ENCODE assay signal across 16 cellular contexts in the genomic region with DNA sequence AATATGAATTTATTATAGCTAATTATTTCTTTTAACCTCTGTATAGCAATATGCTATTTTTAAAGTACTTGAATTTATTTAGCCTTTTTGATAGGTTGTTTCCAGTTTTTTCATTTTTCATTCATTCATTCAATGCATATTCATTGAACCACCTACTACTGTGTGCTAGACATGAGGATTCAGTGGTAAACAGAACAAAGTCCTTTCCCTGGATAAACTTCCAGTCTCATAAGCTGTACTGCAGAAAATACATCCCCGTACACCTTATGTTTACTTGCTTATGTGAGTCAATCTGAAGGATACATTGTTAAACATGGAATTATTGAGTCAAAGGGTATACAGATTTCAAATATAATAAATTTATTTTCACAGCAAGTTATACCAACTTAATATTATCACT. TPM values are rescaled to one million over a fixed set of nuclear protein-coding genes. Genes with fewer than 3 reads are reported as not detected.
DNase-seq lines count a peak whose midpoint lies in the region; ATAC-seq and TF ChIP-seq lines count a peak whose summit lies in the region.
"Had no signal": no experiment of that assay in that cellular context is flagged by ENCODE, and none has a peak within 500 bp of the region (broad histone marks: within the 10 kb centered on the region; RNA-seq: fewer than 3 reads in every experiment).

No MANE protein-coding gene starts in this region.

- H4K20me1 ChIP-seq in hepatocyte (ENCODE audit: insufficient read depth, poor library complexity, severe bottlenecking) (no peaks in the 10 kb centered on the region), Karpas-422 (ENCODE audit: insufficient read depth, low read depth, low read length) (no peaks in the 10 kb centered on the region)

- WGBS in hepatocyte (ENCODE audit: low lambda C conversion rate, missing lambda C conversion rate): 65% methylated on average over 1 of the region's 1 CpG
- 12% methylated on average over 1 of the region's 1 CpG for WGBS in right lobe of liver (ENCODE audit: insufficient coverage, low coverage, low lambda C conversion rate, missing lambda C conversion rate)

- no peaks in the 10 kb centered on the region for H3K9me2 ChIP-seq in hepatocyte (replicated peaks; ENCODE audit: insufficient read depth)
- H3K9me2 ChIP-seq in Karpas-422 (replicated peaks; ENCODE audit: insufficient read depth, low read length): no peaks in the 10 kb centered on the region

- H3K36me3 ChIP-seq in hepatocyte (replicated peaks; ENCODE audit: insufficient read depth, low read depth) (no peaks in the 10 kb centered on the region), right lobe of liver (peaks cover 0 to 26% (median 13%) of the 10 kb centered on the region in 4 donors), Karpas-422 (ENCODE audit: insufficient read depth, low read length) (peaks cover 35% of the 10 kb centered on the region)

- H3K27me3 ChIP-seq in hepatocyte (no peaks in the 10 kb centered on the region), right lobe of liver (no peaks in the 10 kb centered on the region), Karpas-422 (ENCODE audit: low read length) (no peaks in the 10 kb centered on the region)

- H3K4me2 ChIP-seq in hepatocyte (no peak overlapping the region), Karpas-422 (ENCODE audit: low read depth, low read length, poor library complexity, severe bottlenecking) (no peak overlapping the region)
- H3K4me2 ChIP-seq: GM23338 had no signal

- H2AFZ ChIP-seq in hepatocyte (no peak overlapping the region), Karpas-422 (ENCODE audit: low read length) (no peak overlapping the region)
- H2AFZ ChIP-seq: GM23338 had no signal

- TF ChIP-seq CTCF in hepatocyte (IDR thresholded peaks at IDR 0.05; ENCODE audit: poor library complexity): no peak
- no peak for TF ChIP-seq CTCF in right lobe of liver (IDR thresholded peaks at IDR 0.05)

- H3K79me2 ChIP-seq in hepatocyte (no peaks in the 10 kb centered on the region), Karpas-422 (ENCODE audit: low read length) (0 out of 2 replicates have a peak, but pooled peaks cover 5% of the 10 kb centered on the region)

- H3K4me1 ChIP-seq in hepatocyte (ENCODE audit: insufficient read depth): no peaks in the 10 kb centered on the region
- H3K4me1 ChIP-seq in right lobe of liver: peaks cover 0 to 35% (median 7%) of the 10 kb centered on the region in 4 donors
- H3K4me1 ChIP-seq in Karpas-422 (ENCODE audit: low read length): no peaks in the 10 kb centered on the region

- H3K9me3 ChIP-seq in hepatocyte (ENCODE audit: low read depth): no peaks in the 10 kb centered on the region
- no peaks in the 10 kb centered on the region for H3K9me3 ChIP-seq in right lobe of liver
- no peaks in the 10 kb centered on the region for H3K9me3 ChIP-seq in Karpas-422 (ENCODE audit: low read length)

- DNase-seq in hepatocyte (ENCODE audit: low spot score) (peak; percentile 10), left lobe of liver (ENCODE audit: low spot score) (no peak), right lobe of liver (no peak), Karpas-422 (no peak)
- DNase-seq: C1 segment of cervical spinal cord; Calu3; CD4-positive, alpha-beta memory T cell; COR-L47; DMS53; DMS79 treated with DMSO at 0.1 percent for 48 hours; GF-D8; H9 had no signal

- H3K9ac ChIP-seq in Karpas-422 (ENCODE audit: low read length): no peak overlapping the region

- ATAC-seq in left lobe of liver: peak; percentile 63
- peak; percentile 55 to 84 (median 71) for ATAC-seq in right lobe of liver
- no peak for ATAC-seq in HG03159 (IDR thresholded peaks at IDR 0.05; ENCODE audit: unreplicated experiment)
- no peak for ATAC-seq in HG03342 (IDR thresholded peaks at IDR 0.05; ENCODE audit: unreplicated experiment)
- ATAC-seq: GM23338, HCT116 had no signal

- intact Hi-C loops in right lobe of liver (cut with DNase I): no loop called here

- H3K27ac ChIP-seq in hepatocyte (no peak overlapping the region), right lobe of liver (no peak overlapping the region), Karpas-422 (ENCODE audit: low read length) (no peak overlapping the region)

- H3K4me3 ChIP-seq in hepatocyte: no peak overlapping the region
- H3K4me3 ChIP-seq in right lobe of liver: no peak overlapping the region
- no peak overlapping the region for H3K4me3 ChIP-seq in Karpas-422 (ENCODE audit: low read length)
- H3K4me3 ChIP-seq: GM23338 had no signal

- no peak for TF ChIP-seq POLR2A in right lobe of liver (IDR thresholded peaks at IDR 0.05)

RNA-seq across cellular contexts. Expression of gene AGL, which starts 21.9 kb away (rescaled TPM):
- total RNA-seq in hepatocyte (30.3 and 34.2 TPM in 2 replicates), left lobe of liver (43.1 TPM), right lobe of liver (10 to 100 TPM; 22.5 to 46.5 (median 33.5) TPM)
- polyA plus RNA-seq in hepatocyte: 9.2 and 9.3 TPM in 2 replicates
- 28.7 and 49.5 TPM in 2 replicates for total RNA-seq in Karpas-422 (2014; rRNA removed; shearing (Covaris generic); ENCODE audit: low replicate concordance)

Comparison
In these comparisons a context has a peak if more than half of its experiments do, and no peak if none do; other contexts are left out.
1. ATAC-seq: peak in left lobe of liver (single experiment) and right lobe of liver (4 of 4); none in HG03159 (single experiment) and HG03342 (single experiment).